ENCODE assay signal across 19 cellular contexts in genomic region chr4:133145241-133145640, GRCh38. TPM values are rescaled to one million over a fixed set of nuclear protein-coding genes. Genes with fewer than 3 reads are reported as not detected.
DNase-seq lines count a peak whose midpoint lies in the region; ATAC-seq and TF ChIP-seq lines count a peak whose summit lies in the region.
"Had no signal": no experiment of that assay in that cellular context is flagged by ENCODE, and none has a peak within 500 bp of the region (broad histone marks: within the 10 kb centered on the region; RNA-seq: fewer than 3 reads in every experiment).

No MANE protein-coding gene starts in this region.

- in situ Hi-C loops in HAP-1 (cut with MboI; ENCODE audit: low sequenced_read_pairs), result no loop called here

- H3K27me3 Mint-ChIP-seq in immature natural killer cell (ENCODE audit: low read depth in 3 of 3), result peaks cover 8 to 14% (median 13%) of the 10 kb centered on the region in 3 donors

- H3K4me2 ChIP-seq in BLaER1 treated with 17β-estradiol and CSF1 and Interleukin-3, amounts not matched to agents 10 nM and 100 nM, result peak overlapping the region in 7 of 11 experiments; percentile 58 to 92 (median 79); a peak in 7 of 22 replicates
- no peak overlapping the region for H3K4me2 ChIP-seq in OCI-LY1 (ENCODE audit: low read length)

- H2AFZ ChIP-seq in OCI-LY1 (ENCODE audit: low read length) (peak overlapping the region; percentile 99; the same call in 1 of the 2 replicates), neuron (ENCODE audit: low read depth, low read length) (peak overlapping the region; percentile 19)

- no peak overlapping the region for H3K4me3 ChIP-seq in BLaER1 treated with 17β-estradiol and CSF1 and Interleukin-3, amounts not matched to agents 10 nM and 100 nM
- H3K4me3 ChIP-seq in OCI-LY1 (ENCODE audit: low read depth, low read length, poor library complexity, severe bottlenecking), result no peak overlapping the region
- no peak overlapping the region for H3K4me3 ChIP-seq in neuron (ENCODE audit: low read length)
- H3K4me3 ChIP-seq in WERI-Rb-1 (ENCODE audit: low read depth, low read length), result no peak overlapping the region
- H3K4me3 ChIP-seq in HAP-1, result no peak overlapping the region
- H3K4me3 ChIP-seq: Peyer's patch had no signal

- no peaks in the 10 kb centered on the region for H3K9me2 ChIP-seq in OCI-LY1 (ENCODE audit: low read depth, low read length)

- no peak overlapping the region for H3K4me3 Mint-ChIP-seq in immature natural killer cell
- H3K4me3 Mint-ChIP-seq: CD8-positive, alpha-beta T cell had no signal

- TF ChIP-seq CTCF in OCI-LY1 (IDR thresholded peaks at IDR 0.05; ENCODE audit: low read length) (no peak), WERI-Rb-1 (IDR thresholded peaks at IDR 0.05; ENCODE audit: low read depth, low read length) (no peak)

- H3K27ac Mint-ChIP-seq in immature natural killer cell, result no peak overlapping the region
- H3K27ac Mint-ChIP-seq: CD8-positive, alpha-beta T cell had no signal

- H3K4me1 ChIP-seq in BLaER1 treated with 17β-estradiol and CSF1 and Interleukin-3, amounts not matched to agents 10 nM and 100 nM, result peaks cover 12 to 33% (median 24%) of the 10 kb centered on the region in 10 experiments; a peak in 17 of 20 replicates
- H3K4me1 ChIP-seq in OCI-LY1 (ENCODE audit: insufficient read depth, low read length, severe bottlenecking), result peaks cover 39% of the 10 kb centered on the region
- H3K4me1 ChIP-seq in neuron (ENCODE audit: insufficient read depth, low read length), result peaks cover 5% of the 10 kb centered on the region
- peaks cover 16% of the 10 kb centered on the region for H3K4me1 ChIP-seq in HAP-1

- H3K27ac ChIP-seq in BLaER1 treated with 17β-estradiol and CSF1 and Interleukin-3, amounts not matched to agents 10 nM and 100 nM, result no peak overlapping the region
- H3K27ac ChIP-seq in OCI-LY1 (ENCODE audit: low read depth, low read length, poor library complexity, severe bottlenecking), result peak overlapping the region; percentile 46
- H3K27ac ChIP-seq in cingulate gyrus (ENCODE audit: low read depth, low read length), result peak overlapping the region; percentile 35
- no peak overlapping the region for H3K27ac ChIP-seq in WERI-Rb-1
- H3K27ac ChIP-seq: Peyer's patch had no signal

- peaks cover 4 to 8% (median 5%) of the 10 kb centered on the region in 3 donors for H3K36me3 Mint-ChIP-seq in immature natural killer cell
- H3K36me3 Mint-ChIP-seq: CD8-positive, alpha-beta T cell had no signal

- DNase-seq in WERI-Rb-1, result no peak
- DNase-seq in HAP-1 (ENCODE audit: low spot score in 2 of 2), result no peak
- no peak for DNase-seq in immature natural killer cell
- DNase-seq: CD8-positive, alpha-beta T cell; DMS79 treated with DMSO at 0.1 percent for 48 hours; NCI-H1048; NCI-H1417; NCI-H1694; NCI-H2029 treated with DMSO at 0.1 percent for 48 hours; NCI-H2227 treated with DMSO at 0.1 percent for 48 hours; NCI-H510A; NCI-H69; Peyer's patch; SHP77 treated with DMSO at 0.1 percent for 48 hours had no signal

- H3K9ac ChIP-seq in BLaER1 treated with 17β-estradiol and CSF1 and Interleukin-3, amounts not matched to agents 10 nM and 100 nM, result no peak overlapping the region
- no peak overlapping the region for H3K9ac ChIP-seq in OCI-LY1 (ENCODE audit: low read length)

- H3K9me3 ChIP-seq in BLaER1 treated with 17β-estradiol and CSF1 and Interleukin-3, amounts not matched to agents 10 nM and 100 nM (replicated peaks in 1 of 11), result peaks cover 27 to 34% (median 31%) of the 10 kb centered on the region in 11 experiments
- H3K9me3 ChIP-seq in OCI-LY1 (ENCODE audit: low read length), result peaks cover 9% of the 10 kb centered on the region
- no peaks in the 10 kb centered on the region for H3K9me3 ChIP-seq in neuron (ENCODE audit: low read length)
- H3K9me3 ChIP-seq in WERI-Rb-1 (ENCODE audit: severe bottlenecking), result no peaks in the 10 kb centered on the region
- H3K9me3 ChIP-seq in HAP-1, result peaks cover 3% of the 10 kb centered on the region; the same call in 1 of the 2 replicates
- H3K9me3 ChIP-seq: Peyer's patch had no signal

- peaks cover 12 to 49% (median 19%) of the 10 kb centered on the region in 6 donors for H3K9me3 Mint-ChIP-seq in immature natural killer cell
- H3K9me3 Mint-ChIP-seq: CD8-positive, alpha-beta T cell had no signal

- no peaks in the 10 kb centered on the region for H3K79me2 ChIP-seq in OCI-LY1 (ENCODE audit: insufficient read depth, low read length)

- peaks cover 28 to 45% (median 40%) of the 10 kb centered on the region in 11 experiments for H3K27me3 ChIP-seq in BLaER1 treated with 17β-estradiol and CSF1 and Interleukin-3, amounts not matched to agents 10 nM and 100 nM
- H3K27me3 ChIP-seq in OCI-LY1 (ENCODE audit: insufficient read depth, low read length), result no peaks in the 10 kb centered on the region
- no peaks in the 10 kb centered on the region for H3K27me3 ChIP-seq in neuron (ENCODE audit: insufficient read depth, low read length)
- H3K27me3 ChIP-seq in WERI-Rb-1 (ENCODE audit: insufficient read depth, low read depth, severe bottlenecking), result peaks cover 5% of the 10 kb centered on the region
- H3K27me3 ChIP-seq in HAP-1 (ENCODE audit: low read depth), result no peaks in the 10 kb centered on the region
- H3K27me3 ChIP-seq: Peyer's patch had no signal

- no peaks in the 10 kb centered on the region for H3K36me3 ChIP-seq in BLaER1 treated with 17β-estradiol and CSF1 and Interleukin-3, amounts not matched to agents 10 nM and 100 nM
- H3K36me3 ChIP-seq in OCI-LY1 (ENCODE audit: insufficient read depth, low read length), result no peaks in the 10 kb centered on the region
- H3K36me3 ChIP-seq in neuron (ENCODE audit: insufficient read depth, low read length), result no peaks in the 10 kb centered on the region
- H3K36me3 ChIP-seq in WERI-Rb-1, result no peaks in the 10 kb centered on the region
- H3K36me3 ChIP-seq in HAP-1 (replicated peaks), result no peaks in the 10 kb centered on the region
- H3K36me3 ChIP-seq: Peyer's patch had no signal

- no peaks in the 10 kb centered on the region; a peak in 1 of 22 replicates for H4K20me1 ChIP-seq in BLaER1 treated with 17β-estradiol and CSF1 and Interleukin-3, amounts not matched to agents 10 nM and 100 nM
- no peaks in the 10 kb centered on the region for H4K20me1 ChIP-seq in OCI-LY1 (ENCODE audit: insufficient read depth, low read length)

- ATAC-seq in HG03095 (IDR thresholded peaks at IDR 0.05; ENCODE audit: unreplicated experiment), result no peak
- ATAC-seq: CD8-positive, alpha-beta T cell had no signal

- peaks cover 3 to 20% of the 10 kb centered on the region in 2 donors for H3K4me1 Mint-ChIP-seq in immature natural killer cell

- H3F3A ChIP-seq in OCI-LY1 (ENCODE audit: insufficient read depth, low read length), result no peaks in the 10 kb centered on the region

RNA-seq across cellular contexts. Expression of gene PCDH10, which starts 3.9 kb away (rescaled TPM):
- not detected for polyA plus RNA-seq in immature natural killer cell

Comparison
In these comparisons a context has a peak if more than half of its experiments do, and no peak if none do; other contexts are left out.
1. H3K27ac ChIP-seq: peak in OCI-LY1 (single experiment) and cingulate gyrus (single experiment); none in BLaER1 treated with 17β-estradiol and CSF1 and Interleukin-3, amounts not matched to agents 10 nM and 100 nM (0 of 11) and WERI-Rb-1 (single experiment).